ENCODE assay signal across 9 cellular contexts in the genomic region with DNA sequence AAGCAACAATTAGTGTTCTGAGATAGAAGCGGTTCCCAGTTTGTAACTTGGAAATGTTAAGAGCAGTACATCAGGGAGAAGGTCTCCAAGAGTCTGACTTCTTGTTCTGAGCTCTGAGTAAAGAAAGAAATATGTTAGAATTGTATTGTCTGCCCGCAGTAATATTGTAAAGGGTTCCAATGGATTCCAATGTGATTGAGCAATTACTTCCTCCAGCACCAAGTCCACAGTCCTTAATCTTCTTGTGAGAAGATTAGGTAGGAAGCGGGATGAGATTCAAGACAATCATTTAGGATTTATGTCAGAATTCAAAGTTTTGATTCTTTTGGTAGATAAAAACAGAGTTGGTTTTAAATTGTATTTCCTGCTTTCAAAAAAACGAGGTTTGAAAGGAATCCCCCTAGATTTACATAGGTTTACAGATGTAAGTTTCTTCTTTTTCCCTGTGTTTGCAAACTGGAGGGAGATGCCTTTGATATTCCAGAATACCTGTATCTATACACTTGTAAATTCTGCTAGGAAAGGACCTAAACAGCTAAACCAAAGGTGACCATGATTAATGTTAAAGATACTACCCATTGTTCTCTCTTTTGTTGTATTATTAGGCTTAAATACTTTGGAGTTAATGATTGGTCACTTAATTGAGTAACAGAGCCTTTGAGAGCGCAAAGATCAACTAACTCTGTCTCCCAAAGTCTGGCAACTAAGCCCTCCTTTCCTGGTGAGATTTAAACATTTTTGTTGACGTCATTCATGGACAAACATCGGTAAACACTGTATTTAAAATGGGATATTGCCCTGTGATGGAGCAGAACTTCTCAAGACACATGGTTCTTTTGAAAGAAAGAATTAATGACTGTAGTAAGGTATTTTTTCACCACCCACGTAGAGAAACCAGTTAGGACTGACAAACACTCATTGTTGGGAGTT. TPM values are rescaled to one million over a fixed set of nuclear protein-coding genes. Genes with fewer than 3 reads are reported as not detected.
A peak's percentile ranks its signal among the peaks of the same experiment; 100 is the strongest.
DNase-seq lines count a peak whose midpoint lies in the region; ATAC-seq and TF ChIP-seq lines count a peak whose summit lies in the region.
"Had no signal": no experiment of that assay in that cellular context is flagged by ENCODE, and none has a peak within 500 bp of the region (broad histone marks: within the 10 kb centered on the region; RNA-seq: fewer than 3 reads in every experiment).

No MANE protein-coding gene starts in this region.

- CTCF ChIA-PET in activated CD4-positive, alpha-beta memory T cell treated with anti-CD3 and anti-CD28 coated beads for 36 hours (lab: Charles Lee) = no interaction called here

- TF ChIP-seq POLR2A in GM18505 (IDR thresholded peaks at IDR 0.05; ENCODE audit: borderline replicate concordance, extremely low read depth, insufficient read depth, insufficient read length) = no peak

- DNase-seq in GM03348 (ENCODE audit: low spot score) = peak; percentile 73
- DNase-seq in T-helper 17 cell = no peak
- peak; percentile 72 to 86 for DNase-seq in foreskin fibroblast
- DNase-seq in skeletal muscle cell (ENCODE audit: low read depth) = peak; percentile 68
- DNase-seq in COLO668 (lab: John Stamatoyannopoulos, UW; ENCODE audit: unreplicated experiment) = no peak
- DNase-seq in activated CD4-positive, alpha-beta memory T cell treated with anti-CD3 and anti-CD28 coated beads for 36 hours = no peak
- no peak for DNase-seq in NCI-H2171 (lab: John Stamatoyannopoulos, UW)
- DNase-seq: activated CD8-positive, alpha-beta memory T cell treated with anti-CD3 and anti-CD28 coated beads, Interleukin-2, amount 50 U/mL, for 48 hours had no signal

- peaks cover 2% of the 10 kb centered on the region for H3K9me3 ChIP-seq in T-helper 17 cell (ENCODE audit: control insufficient read depth, low read length, poor library complexity, severe bottlenecking)

- TF ChIP-seq CTCF in foreskin fibroblast (IDR thresholded peaks at IDR 0.05; ENCODE audit: low read depth, low read length) = no peak

- H3K4me3 Mint-ChIP-seq in T-helper 17 cell = peak overlapping the region; percentile 63
- H3K4me3 Mint-ChIP-seq in activated CD4-positive, alpha-beta memory T cell treated with anti-CD3 and anti-CD28 coated beads for 36 hours = no peak overlapping the region

- peaks cover 9% of the 10 kb centered on the region for H3K36me3 Mint-ChIP-seq in T-helper 17 cell (ENCODE audit: low read depth)
- H3K36me3 Mint-ChIP-seq in activated CD4-positive, alpha-beta memory T cell treated with anti-CD3 and anti-CD28 coated beads for 36 hours = no peaks in the 10 kb centered on the region

- intact Hi-C loops in activated CD4-positive, alpha-beta memory T cell treated with anti-CD3 and anti-CD28 coated beads for 36 hours (cut with micrococcal nuclease) = loop anchor here (2.0 to 10.0 kb wide), 3 partner anchors 89 to 835 kb away; no protein-coding TSS in a partner anchor

- ATAC-seq in T-helper 17 cell (no peak), GM18505 (IDR thresholded peaks at IDR 0.05; ENCODE audit: unreplicated experiment) (no peak)

- POLR2A ChIA-PET in activated CD4-positive, alpha-beta memory T cell treated with anti-CD3 and anti-CD28 coated beads for 36 hours (lab: Charles Lee) = no interaction called here

- H3K27ac Mint-ChIP-seq in T-helper 17 cell = no peak overlapping the region
- H3K27ac Mint-ChIP-seq in activated CD4-positive, alpha-beta memory T cell treated with anti-CD3 and anti-CD28 coated beads for 36 hours = no peak overlapping the region

- no peaks in the 10 kb centered on the region for H3K9me3 Mint-ChIP-seq in activated CD4-positive, alpha-beta memory T cell treated with anti-CD3 and anti-CD28 coated beads for 36 hours

- peak overlapping the region; percentile 61 to 83 for H3K4me3 ChIP-seq in foreskin fibroblast (ENCODE audit: low read depth in 1 of 2, low read length in 2 of 2)
- peak overlapping the region; percentile 73 for H3K4me3 ChIP-seq in skeletal muscle cell (ENCODE audit: low read depth, low read length)

- H3K27me3 Mint-ChIP-seq in T-helper 17 cell = peaks cover 62% of the 10 kb centered on the region
- peaks cover 63% of the 10 kb centered on the region for H3K27me3 Mint-ChIP-seq in activated CD4-positive, alpha-beta memory T cell treated with anti-CD3 and anti-CD28 coated beads for 36 hours

- peaks cover 24% of the 10 kb centered on the region for H3K4me1 Mint-ChIP-seq in T-helper 17 cell
- H3K4me1 Mint-ChIP-seq in activated CD4-positive, alpha-beta memory T cell treated with anti-CD3 and anti-CD28 coated beads for 36 hours (ENCODE audit: low read depth) = peaks cover 34% of the 10 kb centered on the region

RNA-seq across cellular contexts. Expression of a gene that starts 4.3 kb away (rescaled TPM):
- total RNA-seq in T-helper 17 cell = 10 to 100 TPM in 1 of 2 donors, 1 to 10 TPM in 1; 8.0 to 34.2 TPM
- total RNA-seq in activated CD4-positive, alpha-beta memory T cell treated with anti-CD3 and anti-CD28 coated beads for 36 hours = under 1 TPM in 1 of 2 experiments, not detected in 1; 0.02 TPM

Comparison
In these comparisons a context has a peak if more than half of its experiments do, and no peak if none do; other contexts are left out.
1. DNase-seq: peak in GM03348 (single experiment), foreskin fibroblast (2 of 2) and skeletal muscle cell (single experiment); none in T-helper 17 cell (0 of 3), COLO668 (single experiment), activated CD4-positive, alpha-beta memory T cell treated with anti-CD3 and anti-CD28 coated beads for 36 hours (single experiment) and NCI-H2171 (single experiment).
2. RNA of a gene that starts 4.3 kb away (total RNA-seq): 8.0 to 34.2 TPM in T-helper 17 cell; 0.02 TPM in activated CD4-positive, alpha-beta memory T cell treated with anti-CD3 and anti-CD28 coated beads for 36 hours; every median in the first group is over 4 times any median in the second.